1 cellular context compared by ENCODE assay signal in genomic region chr13:114179087-114179658, GRCh38.
TF ChIP-seq lines count a peak whose summit lies in the region.

Gene CFAP97D2 (plus strand): TSS chr13:114179257. CDS start chr13:114179331, 74 bp downstream.

TF ChIP-seq in IMR-90, 13 proteins besides CTCF, POLR2A, EP300 and RAD21:
- TF ChIP-seq USF2 (IDR thresholded peaks at IDR 0.05; ENCODE audit: low read depth, low read length) (peak; percentile 26; the same call in 1 of the 2 replicates), SMC3 (IDR thresholded peaks at IDR 0.05; ENCODE audit: low read depth, low read length) (no peak)
